In the genomic region with DNA sequence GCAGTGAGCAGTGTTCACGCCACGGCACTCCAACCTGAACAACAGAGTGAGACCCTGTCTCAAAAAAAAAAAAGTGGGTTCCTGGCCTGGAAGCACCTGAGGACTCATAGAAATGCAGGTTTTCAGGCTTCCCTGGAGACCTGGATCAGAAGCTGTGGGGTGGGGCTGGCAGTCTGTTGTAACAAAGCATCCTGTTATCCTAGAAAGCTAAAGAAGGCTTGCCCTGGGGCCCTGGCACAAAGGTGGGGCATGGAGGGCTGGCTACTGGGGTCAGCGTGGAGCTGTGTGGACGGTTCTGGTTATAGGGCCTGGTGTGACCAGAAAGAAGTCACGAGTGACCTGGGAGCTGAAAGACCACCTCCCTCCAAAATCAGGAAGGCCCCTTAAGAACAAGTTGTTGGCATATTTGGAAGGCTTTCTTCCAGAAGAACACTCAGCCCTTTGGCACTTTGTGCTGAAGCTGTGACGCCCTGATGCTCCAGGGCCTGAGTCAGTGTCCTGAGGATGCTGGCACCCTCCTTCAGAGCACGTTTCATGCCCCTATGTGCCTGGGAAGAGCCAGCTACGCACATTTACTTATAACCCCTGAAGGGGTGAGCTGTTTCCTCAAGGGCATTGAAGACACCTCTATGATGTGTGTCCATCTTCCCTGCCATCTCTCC, we compare ENCODE assay signal across 16 cellular contexts. TPM values are rescaled to one million over a fixed set of nuclear protein-coding genes. Genes with fewer than 3 reads are reported as not detected.
DNase-seq lines count a peak whose midpoint lies in the region; FAIRE-seq and TF ChIP-seq lines count a peak whose summit lies in the region.
"Had no signal": no experiment of that assay in that cellular context is flagged by ENCODE, and none has a peak within 500 bp of the region (broad histone marks: within the 10 kb centered on the region; RNA-seq: fewer than 3 reads in every experiment).

No MANE protein-coding gene starts in this region.

- H3K9me2 ChIP-seq in GM23248 (ENCODE audit: insufficient read depth) = no peaks in the 10 kb centered on the region

- H3K4me1 ChIP-seq in GM23248 (ENCODE audit: insufficient read depth) (peaks cover 72% of the 10 kb centered on the region), kidney (ENCODE audit: control insufficient read depth in 1 of 2, insufficient read depth in 1 of 2, low read depth in 1 of 2, low read length in 2 of 2) (peaks cover 0 to 4% of the 10 kb centered on the region in 2 donors)

- peak overlapping the region; percentile 48 for H2AFZ ChIP-seq in GM23248

- WGBS in GM23248 (ENCODE audit: low coverage in 1 of 2, low lambda C conversion rate in 2 of 2, missing lambda C conversion rate in 2 of 2), 2 experiments = 40 to 47% methylated on average over 8 of the region's 8 CpGs

- H3K4me1 Mint-ChIP-seq in mesothelial cell of epicardium = peaks cover 39% of the 10 kb centered on the region
- H3K4me1 Mint-ChIP-seq: CD4-positive, CD25-positive, alpha-beta regulatory T cell had no signal

- H3K27ac Mint-ChIP-seq in mesothelial cell of epicardium = peak overlapping the region; percentile 79
- H3K27ac Mint-ChIP-seq: CD4-positive, CD25-positive, alpha-beta regulatory T cell; nephron progenitor cell had no signal

- H3K36me3 Mint-ChIP-seq in mesothelial cell of epicardium = no peaks in the 10 kb centered on the region
- H3K36me3 Mint-ChIP-seq: CD4-positive, CD25-positive, alpha-beta regulatory T cell had no signal

- no peaks in the 10 kb centered on the region for H4K20me1 ChIP-seq in GM23248 (ENCODE audit: insufficient read depth)

- peaks cover 46% of the 10 kb centered on the region for H3K79me2 ChIP-seq in GM23248 (ENCODE audit: insufficient read depth)

- H3K9me3 Mint-ChIP-seq in mesothelial cell of epicardium = no peaks in the 10 kb centered on the region
- H3K9me3 Mint-ChIP-seq: nephron progenitor cell had no signal

- TF ChIP-seq CTCF in coronary artery (IDR thresholded peaks at IDR 0.05) = no peak
- no peak for TF ChIP-seq CTCF in mesothelial cell of epicardium (IDR thresholded peaks at IDR 0.05; ENCODE audit: unreplicated experiment)
- no peak for TF ChIP-seq CTCF in kidney (IDR thresholded peaks at IDR 0.05; ENCODE audit: borderline replicate concordance, extremely low read depth, insufficient read depth)
- TF ChIP-seq CTCF in GM13977 (IDR thresholded peaks at IDR 0.05; ENCODE audit: extremely low read depth, insufficient read depth, missing control alignments) = no peak

- peak overlapping the region; percentile 83 for H3K9ac ChIP-seq in GM23248
- H3K9ac ChIP-seq in kidney (ENCODE audit: low read length in 2 of 2) = no peak overlapping the region

- no peak for FAIRE-seq in kidney (lab: Jason Lieb, UNC)
- FAIRE-seq: islet of Langerhans had no signal

- DNase-seq in GM23248 = peak; percentile 94
- DNase-seq in coronary artery (ENCODE audit: low spot score) = no peak
- no peak for DNase-seq in mesothelial cell of epicardium (ENCODE audit: low spot score in 2 of 2, unreplicated experiment in 2 of 2)
- peak; percentile 39 for DNase-seq in stromal cell of bone marrow (ENCODE audit: low read depth)
- DNase-seq in DMS114 treated with DMSO at 0.1 percent for 48 hours (lab: John Stamatoyannopoulos, UW; ENCODE audit: unreplicated experiment) = no peak
- DNase-seq in kidney = no peak
- DNase-seq in DMS153 treated with DMSO at 0.1 percent for 48 hours (lab: John Stamatoyannopoulos, UW; ENCODE audit: unreplicated experiment) = no peak
- DNase-seq in GM13977 (ENCODE audit: low spot score) = no peak
- DNase-seq: activated naive CD4-positive, alpha-beta T cell treated with Interleukin-2 at 50 U/mL for 16 hours; CD4-positive, CD25-positive, alpha-beta regulatory T cell; cerebellar nuclear complex; NCI-H1694 treated with DMSO at 0.1 percent for 48 hours; nephron progenitor cell; stimulated activated CD4-positive, alpha-beta T cell treated with anti-CD3 and anti-CD28 coated beads, Interleukin-15, amount 100 ng/mL, for 24 hours had no signal

- H3K27me3 ChIP-seq in GM23248 (replicated peaks; ENCODE audit: insufficient read depth) = no peaks in the 10 kb centered on the region
- H3K27me3 ChIP-seq: SJSA1 had no signal

- H3F3A ChIP-seq in GM23248 (ENCODE audit: insufficient read depth) = peaks cover 47% of the 10 kb centered on the region

- H3K4me2 ChIP-seq in GM23248 (ENCODE audit: unreplicated experiment) = peak overlapping the region; percentile 33

- H3K9me3 ChIP-seq in GM23248 (ENCODE audit: low read depth) (no peaks in the 10 kb centered on the region), kidney (ENCODE audit: control insufficient read depth in 1 of 2, low read length in 2 of 2) (no peaks in the 10 kb centered on the region)
- H3K9me3 ChIP-seq: SJSA1 had no signal

- H3K4me3 ChIP-seq in GM23248 = no peak overlapping the region
- H3K4me3 ChIP-seq in coronary artery = peak overlapping the region; percentile 37
- no peak overlapping the region for H3K4me3 ChIP-seq in kidney (ENCODE audit: low read length in 2 of 2)
- H3K4me3 ChIP-seq: SJSA1 had no signal

- intact Hi-C loops in kidney (cut with DNase I) = no loop called here

- peaks cover 6% of the 10 kb centered on the region for H3K27me3 Mint-ChIP-seq in mesothelial cell of epicardium (ENCODE audit: low read depth)

- in situ Hi-C loops in GM23248 (cut with MboI) (no loop called here), GM13977 (cut with MboI; ENCODE audit: low pct_unique_long_range_greater_than_20kb, low sequenced_read_pairs, unreplicated experiment) (no loop called here)

- H3K27ac ChIP-seq in GM23248 = peak overlapping the region; percentile 97
- H3K27ac ChIP-seq in coronary artery = peak overlapping the region in 1 of 2 donors; percentile 82
- no peak overlapping the region for H3K27ac ChIP-seq in kidney (ENCODE audit: low read depth in 2 of 2, low read length in 2 of 2)
- H3K27ac ChIP-seq: SJSA1 had no signal

- no peak overlapping the region for H3K4me3 Mint-ChIP-seq in mesothelial cell of epicardium
- H3K4me3 Mint-ChIP-seq: CD4-positive, CD25-positive, alpha-beta regulatory T cell; nephron progenitor cell had no signal

- H3K36me3 ChIP-seq in GM23248 (ENCODE audit: low read depth) = no peaks in the 10 kb centered on the region
- H3K36me3 ChIP-seq in kidney (ENCODE audit: control insufficient read depth in 1 of 2, insufficient read depth in 2 of 2, low read length in 2 of 2) = no peaks in the 10 kb centered on the region
- H3K36me3 ChIP-seq: SJSA1 had no signal

RNA-seq across cellular contexts. Expression of gene CRISPLD2, which starts 6.2 kb away (rescaled TPM):
- total RNA-seq in GM23248 (2014; rRNA removed; shearing (Covaris generic)) = 36.2 and 36.3 TPM in 2 replicates
- polyA plus RNA-seq in GM23248 (2016; fragmentation: Nextera tagmentation; extraction: Ambion mirVana) (21.5 and 22.6 TPM in 2 replicates), kidney (ENCODE audit: insufficient read depth, low read depth, low replicate concordance) (4.8 TPM)
- total RNA-seq in mesothelial cell of epicardium (72.4 to 83.0 TPM (median 80.1 TPM) in 3 replicates), kidney (108 TPM)

Comparison
In these comparisons a context has a peak if more than half of its experiments do, and no peak if none do; other contexts are left out.
1. DNase-seq: peak in GM23248 (single experiment) and stromal cell of bone marrow (single experiment); none in coronary artery (single experiment), mesothelial cell of epicardium (0 of 2), DMS114 treated with DMSO at 0.1 percent for 48 hours (single experiment), kidney (single experiment), DMS153 treated with DMSO at 0.1 percent for 48 hours (single experiment) and GM13977 (single experiment).